ENCODE assay signal across 9 cellular contexts in the genomic region with DNA sequence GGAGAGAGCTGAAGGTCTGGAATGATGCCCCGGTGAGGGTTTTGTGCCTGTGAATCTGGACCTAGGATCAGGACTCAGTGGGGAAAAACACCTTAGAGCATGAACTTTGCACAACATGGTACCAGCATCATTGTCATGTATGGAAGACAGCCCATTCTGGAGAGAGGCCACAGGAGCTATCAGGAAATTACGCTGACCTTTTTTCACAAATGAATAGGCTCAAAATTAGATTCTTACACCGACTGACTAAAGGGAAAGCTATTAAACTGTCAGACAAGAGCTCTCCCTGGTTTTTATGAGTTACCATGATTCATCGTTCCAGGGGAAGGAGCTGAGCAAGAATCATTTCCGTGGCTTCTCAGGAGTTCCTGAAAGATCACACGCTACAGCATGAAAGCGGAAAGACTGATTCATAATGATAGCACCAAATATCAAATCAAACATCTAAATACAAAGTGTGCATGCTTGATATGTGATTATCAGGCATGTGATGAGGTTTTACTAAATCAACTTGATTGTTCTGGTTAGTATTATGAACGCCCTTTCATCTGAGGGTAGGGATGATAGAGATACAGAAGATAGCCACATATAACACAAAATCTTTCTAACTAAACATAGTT.
DNase-seq lines count a peak whose midpoint lies in the region; ATAC-seq and TF ChIP-seq lines count a peak whose summit lies in the region.
"Had no signal": no experiment of that assay in that cellular context is flagged by ENCODE, and none has a peak within 500 bp of the region (broad histone marks: within the 10 kb centered on the region; RNA-seq: fewer than 3 reads in every experiment).

No MANE protein-coding gene starts in this region.

- H3K18ac ChIP-seq in trophoblast cell (ENCODE audit: low read length): no peak overlapping the region

- no peak for ATAC-seq in GM18498 (IDR thresholded peaks at IDR 0.05; ENCODE audit: unreplicated experiment)
- no peak for ATAC-seq in lower lobe of right lung
- ATAC-seq in GM21723 (IDR thresholded peaks at IDR 0.05; ENCODE audit: unreplicated experiment): no peak
- ATAC-seq in left colon: no peak

- H2BK12ac ChIP-seq in trophoblast cell (ENCODE audit: low read length): no peak overlapping the region

- H3K4me3 Mint-ChIP-seq in chondrocyte (ENCODE audit: unreplicated experiment): no peak overlapping the region
- H3K4me3 Mint-ChIP-seq: endodermal cell had no signal

- no peak overlapping the region for H3K4ac ChIP-seq in trophoblast cell (ENCODE audit: low read depth, low read length)

- no peak overlapping the region for H4K12ac ChIP-seq in trophoblast cell (ENCODE audit: low read depth, low read length)

- H3K4me1 ChIP-seq in GM23248 (ENCODE audit: insufficient read depth): peaks cover 49% of the 10 kb centered on the region
- H3K4me1 ChIP-seq in trophoblast cell (ENCODE audit: control insufficient read depth in 1 of 2, insufficient read depth in 2 of 2, low read length in 2 of 2): peaks cover 15 to 21% of the 10 kb centered on the region in 2 experiments
- no peaks in the 10 kb centered on the region for H3K4me1 ChIP-seq in lower lobe of right lung

- H4K8ac ChIP-seq in trophoblast cell (ENCODE audit: low read depth, low read length): no peak overlapping the region

- peak overlapping the region; percentile 61 for H3K27ac ChIP-seq in GM23248
- H3K27ac ChIP-seq in trophoblast cell (ENCODE audit: low read depth, low read length): peak overlapping the region; percentile 64
- H3K27ac ChIP-seq in lower lobe of right lung: no peak overlapping the region

- H3K9me3 Mint-ChIP-seq in chondrocyte (ENCODE audit: low read depth): no peaks in the 10 kb centered on the region
- H3K9me3 Mint-ChIP-seq: endodermal cell had no signal

- H3K36me3 ChIP-seq in GM23248 (ENCODE audit: low read depth) (no peaks in the 10 kb centered on the region), trophoblast cell (ENCODE audit: control insufficient read depth in 1 of 2, insufficient read depth in 2 of 2, low read length in 2 of 2) (no peaks in the 10 kb centered on the region), lower lobe of right lung (no peaks in the 10 kb centered on the region)

- no peaks in the 10 kb centered on the region for H3K9me2 ChIP-seq in GM23248 (ENCODE audit: insufficient read depth)

- H3K9me3 ChIP-seq in GM23248 (ENCODE audit: low read depth) (no peaks in the 10 kb centered on the region), trophoblast cell (ENCODE audit: insufficient read depth, low read depth, low read length) (no peaks in the 10 kb centered on the region), lower lobe of right lung (no peaks in the 10 kb centered on the region)

- TF ChIP-seq CTCF in chondrocyte (IDR thresholded peaks at IDR 0.05) (no peak), lower lobe of right lung (IDR thresholded peaks at IDR 0.05) (no peak)

- H3K14ac ChIP-seq in trophoblast cell (ENCODE audit: low read length): no peak overlapping the region

- H4K20me1 ChIP-seq in GM23248 (ENCODE audit: insufficient read depth): no peaks in the 10 kb centered on the region

- H4K91ac ChIP-seq in trophoblast cell (ENCODE audit: low read depth, low read length): peak overlapping the region; percentile 30

- in situ Hi-C loops in GM23248 (cut with MboI): no loop called here

- H2AFZ ChIP-seq in GM23248 (no peak overlapping the region), trophoblast cell (ENCODE audit: insufficient read depth, low read length, poor library complexity) (no peak overlapping the region)

- no peaks in the 10 kb centered on the region for H3K27me3 Mint-ChIP-seq in chondrocyte (ENCODE audit: low read depth)

- H3K27ac Mint-ChIP-seq in chondrocyte (ENCODE audit: unreplicated experiment): peak overlapping the region; percentile 43
- H3K27ac Mint-ChIP-seq: endodermal cell had no signal

- H3F3A ChIP-seq in GM23248 (ENCODE audit: insufficient read depth): peaks cover 24% of the 10 kb centered on the region

- H3K4me3 ChIP-seq in GM23248: no peak overlapping the region
- H3K4me3 ChIP-seq in trophoblast cell (ENCODE audit: low read depth, low read length): no peak overlapping the region
- no peak overlapping the region for H3K4me3 ChIP-seq in lower lobe of right lung

- intact Hi-C loops in lower lobe of right lung (cut with DNase I): no loop called here
- intact Hi-C loops in left colon (cut with DNase I, micrococcal nuclease): no loop called here

- DNase-seq in GM23248 (peak; percentile 98), NOMO-1 treated with dmso at 0.1 percent for 144 hours (lab: John Stamatoyannopoulos, UW; ENCODE audit: unreplicated experiment) (peak; percentile 68), chondrocyte (ENCODE audit: low spot score) (no peak), trophoblast cell (peak; percentile 91 to 92), lower lobe of right lung (no peak), left colon (no peak)
- DNase-seq: endodermal cell had no signal

- H3K4me2 ChIP-seq in GM23248 (ENCODE audit: unreplicated experiment) (peak overlapping the region; percentile 61), trophoblast cell (ENCODE audit: low read length) (peak overlapping the region; percentile 2)

- H3K27me3 ChIP-seq in GM23248 (replicated peaks; ENCODE audit: insufficient read depth) (no peaks in the 10 kb centered on the region), trophoblast cell (ENCODE audit: insufficient read depth, low read length) (no peaks in the 10 kb centered on the region), lower lobe of right lung (ENCODE audit: low read depth) (no peaks in the 10 kb centered on the region)

- H3K36me3 Mint-ChIP-seq in chondrocyte (ENCODE audit: low read depth): no peaks in the 10 kb centered on the region

- H3K9ac ChIP-seq in GM23248: no peak overlapping the region
- H3K9ac ChIP-seq in trophoblast cell (ENCODE audit: low read length): no peak overlapping the region

- peaks cover 2% of the 10 kb centered on the region for H3K79me1 ChIP-seq in trophoblast cell (ENCODE audit: low read length)

- H3K4me1 Mint-ChIP-seq in chondrocyte (ENCODE audit: low read depth): peaks cover 22% of the 10 kb centered on the region
- H3K4me1 Mint-ChIP-seq: endodermal cell had no signal

- H2AK5ac ChIP-seq in trophoblast cell (ENCODE audit: low read length): no peak overlapping the region

- H3K23ac ChIP-seq in trophoblast cell (ENCODE audit: low read length): no peak overlapping the region

- peak overlapping the region; percentile 52 for H2BK5ac ChIP-seq in trophoblast cell (ENCODE audit: low read depth, low read length, poor library complexity)

- 11 to 13% methylated on average over 8 of the region's 8 CpGs for WGBS in GM23248 (ENCODE audit: low coverage in 1 of 2, low lambda C conversion rate in 2 of 2, missing lambda C conversion rate in 2 of 2), 2 experiments
- WGBS in trophoblast cell (ENCODE audit: extremely low coverage, insufficient coverage, insufficient read length): no CpG with 5 or more reads among the region's 8 CpGs

- H3K79me2 ChIP-seq in GM23248 (ENCODE audit: insufficient read depth): no peaks in the 10 kb centered on the region
- no peaks in the 10 kb centered on the region for H3K79me2 ChIP-seq in trophoblast cell (ENCODE audit: control insufficient read depth, insufficient read depth, low read length, poor library complexity)

- H2BK120ac ChIP-seq in trophoblast cell (ENCODE audit: insufficient read depth, low read length, poor library complexity): peak overlapping the region; percentile 63

Comparison
In these comparisons a context has a peak if more than half of its experiments do, and no peak if none do; other contexts are left out.
1. DNase-seq: peak in GM23248 (single experiment), NOMO-1 treated with dmso at 0.1 percent for 144 hours (single experiment) and trophoblast cell (2 of 2); none in chondrocyte (single experiment), lower lobe of right lung (single experiment) and left colon (0 of 2).